30 cellular contexts compared by ENCODE assay signal in the genomic region with DNA sequence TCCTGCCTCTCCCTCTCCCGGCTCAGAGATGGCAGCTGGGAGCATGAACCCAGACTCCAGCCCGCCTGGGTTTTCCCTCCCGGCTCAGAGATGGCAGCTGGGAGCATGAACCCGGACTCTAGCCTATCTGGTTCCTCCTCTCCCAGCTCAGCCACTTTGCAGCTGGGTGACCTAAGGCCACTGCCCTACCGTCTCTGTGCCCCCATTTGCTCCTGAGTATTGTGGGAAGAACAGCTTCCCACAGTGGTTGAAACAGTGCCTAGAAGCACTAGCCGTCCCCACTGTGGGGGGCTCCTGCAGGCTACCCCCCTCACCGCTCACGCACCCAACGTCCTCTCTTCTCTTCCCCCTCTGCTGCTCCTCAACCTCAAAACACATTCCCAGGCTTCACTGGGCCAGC.
DNase-seq lines count a peak whose midpoint lies in the region; ATAC-seq and TF ChIP-seq lines count a peak whose summit lies in the region.
"Had no signal": no experiment of that assay in that cellular context is flagged by ENCODE, and none has a peak within 500 bp of the region (broad histone marks: within the 10 kb centered on the region; RNA-seq: fewer than 3 reads in every experiment).

No MANE protein-coding gene starts in this region.

- DNase-seq in HFFc6 = no peak
- DNase-seq in adipocyte (ENCODE audit: low read depth) = no peak
- DNase-seq in tibial artery = no peak
- no peak for DNase-seq in activated T-cell treated with anti-CD3 and anti-CD28 coated beads, Interleukin-2, amount 50 U/mL, for 1 hour
- no peak for DNase-seq in activated CD4-positive, alpha-beta T cell treated with anti-CD3 and anti-CD28 coated beads for 4 hours
- DNase-seq: activated CD4-positive, alpha-beta T cell treated with anti-CD3 and anti-CD28 coated beads for 1 hour; activated CD8-positive, alpha-beta T cell treated with anti-CD3 and anti-CD28 coated beads, Interleukin-2, amount 10 ng/mL, durations not matched to agents 7 days and 5 days; activated naive CD4-positive, alpha-beta T cell treated with anti-CD3 and anti-CD28 coated beads, Interleukin-2, amount 50 U/mL, for 16 hours; amygdala; C1 segment of cervical spinal cord; effector CD4-positive, alpha-beta T cell; gastrocnemius medialis; GDM1; GOT3; NCI-H1105; NCI-H187; NCI-H446 treated with DMSO at 0.1 percent for 48 hours; nephron progenitor cell; SK-N-SH; stimulated activated CD8-positive, alpha-beta memory T cell treated with anti-CD3 and anti-CD28 coated beads, Interleukin-4, amount 100 ng/mL, for 48 hours; stimulated activated naive CD8-positive, alpha-beta T cell treated with anti-CD3 and anti-CD28 coated beads, Interleukin-15, amount 100 ng/mL, for 72 hours; T-helper 2 cell; thyroid gland had no signal

- ATAC-seq in GM19023 (IDR thresholded peaks at IDR 0.05; ENCODE audit: unreplicated experiment) = no peak
- ATAC-seq: activated CD8-positive, alpha-beta T cell treated with anti-CD3 and anti-CD28 coated beads, Interleukin-2, amount 10 ng/mL, durations not matched to agents 7 days and 5 days; activated T-helper 17 cell treated with anti-CD3 and anti-CD28 coated beads, Interleukin-2, amount 50 U/mL, for 72 hours; gastrocnemius medialis; K562 had no signal

- peaks cover 32% of the 10 kb centered on the region for H3K4me1 ChIP-seq in adipocyte (ENCODE audit: control insufficient read depth, insufficient read depth, low read length)
- H3K4me1 ChIP-seq in mucosa of stomach (ENCODE audit: control insufficient read depth, insufficient read depth, low read length) = peaks cover 27% of the 10 kb centered on the region
- peaks cover 7 to 36% (median 30%) of the 10 kb centered on the region in 4 donors for H3K4me1 ChIP-seq in tibial artery

- intact Hi-C loops in tibial artery (cut with DNase I; ENCODE audit: low total_unique reads) = no loop called here

- peak overlapping the region; percentile 28; the same call in 1 of the 2 replicates for H3K4me3 Mint-ChIP-seq in HFFc6
- H3K4me3 Mint-ChIP-seq: activated CD8-positive, alpha-beta T cell treated with anti-CD3 and anti-CD28 coated beads, Interleukin-2, amount 10 ng/mL, durations not matched to agents 7 days and 5 days; activated T-helper 17 cell treated with anti-CD3 and anti-CD28 coated beads, Interleukin-2, amount 50 U/mL, for 72 hours; nephron progenitor cell; stimulated activated naive CD8-positive, alpha-beta T cell treated with anti-CD3 and anti-CD28 coated beads, Interleukin-15, amount 100 ng/mL, for 72 hours had no signal

- H3K27me3 Mint-ChIP-seq in HFFc6 (ENCODE audit: insufficient read depth) = peaks cover 4% of the 10 kb centered on the region
- H3K27me3 Mint-ChIP-seq: activated T-helper 17 cell treated with anti-CD3 and anti-CD28 coated beads, Interleukin-2, amount 50 U/mL, for 72 hours; stimulated activated naive CD8-positive, alpha-beta T cell treated with anti-CD3 and anti-CD28 coated beads, Interleukin-15, amount 100 ng/mL, for 72 hours had no signal

- H3K36me3 ChIP-seq in adipocyte (ENCODE audit: control insufficient read depth, insufficient read depth, low read length, severe bottlenecking) (no peaks in the 10 kb centered on the region), mucosa of stomach (ENCODE audit: control insufficient read depth, insufficient read depth, low read length) (no peaks in the 10 kb centered on the region), tibial artery (no peaks in the 10 kb centered on the region)
- H3K36me3 ChIP-seq: cardiac muscle cell, gastrocnemius medialis, right atrium auricular region, thyroid gland had no signal

- H3K27ac Mint-ChIP-seq in HFFc6 = peak overlapping the region; percentile 25
- H3K27ac Mint-ChIP-seq: activated CD8-positive, alpha-beta T cell treated with anti-CD3 and anti-CD28 coated beads, Interleukin-2, amount 10 ng/mL, durations not matched to agents 7 days and 5 days; activated T-helper 17 cell treated with anti-CD3 and anti-CD28 coated beads, Interleukin-2, amount 50 U/mL, for 72 hours; nephron progenitor cell had no signal

- H3K9me3 ChIP-seq in adipocyte (ENCODE audit: control insufficient read depth, low read length) (no peaks in the 10 kb centered on the region), mucosa of stomach (ENCODE audit: control insufficient read depth, low read length) (no peaks in the 10 kb centered on the region), tibial artery (no peaks in the 10 kb centered on the region)
- H3K9me3 ChIP-seq: gastrocnemius medialis, right atrium auricular region, SK-N-SH, thyroid gland had no signal

- TF ChIP-seq CTCF in HFFc6 (IDR thresholded peaks at IDR 0.05) = no peak
- TF ChIP-seq CTCF in tibial artery (IDR thresholded peaks at IDR 0.05) = no peak

- H3K36me3 Mint-ChIP-seq in HFFc6 (ENCODE audit: low read depth) = no peaks in the 10 kb centered on the region

- H3K4me1 Mint-ChIP-seq in HFFc6 (ENCODE audit: low read depth) = peaks cover 39% of the 10 kb centered on the region
- H3K4me1 Mint-ChIP-seq: activated T-helper 17 cell treated with anti-CD3 and anti-CD28 coated beads, Interleukin-2, amount 50 U/mL, for 72 hours; stimulated activated naive CD8-positive, alpha-beta T cell treated with anti-CD3 and anti-CD28 coated beads, Interleukin-15, amount 100 ng/mL, for 72 hours had no signal

- H3K4me3 ChIP-seq in adipocyte (ENCODE audit: low read length) (no peak overlapping the region), mucosa of stomach (ENCODE audit: low read length) (no peak overlapping the region), tibial artery (no peak overlapping the region)
- H3K4me3 ChIP-seq: cardiac muscle cell, gastrocnemius medialis, K562, lung, right atrium auricular region, thyroid gland had no signal

- no peaks in the 10 kb centered on the region for H3K9me3 Mint-ChIP-seq in HFFc6
- H3K9me3 Mint-ChIP-seq: activated T-helper 17 cell treated with anti-CD3 and anti-CD28 coated beads, Interleukin-2, amount 50 U/mL, for 72 hours; nephron progenitor cell; stimulated activated naive CD8-positive, alpha-beta T cell treated with anti-CD3 and anti-CD28 coated beads, Interleukin-15, amount 100 ng/mL, for 72 hours had no signal

- H3K9ac ChIP-seq in adipocyte (ENCODE audit: low read length) = peak overlapping the region; percentile 81
- H3K9ac ChIP-seq in mucosa of stomach (ENCODE audit: low read length) = peak overlapping the region; percentile 4
- H3K9ac ChIP-seq: SK-N-SH had no signal

- H3K27me3 ChIP-seq in adipocyte (replicated peaks; ENCODE audit: control insufficient read depth, insufficient read depth, low read length) (no peaks in the 10 kb centered on the region), mucosa of stomach (ENCODE audit: control insufficient read depth, insufficient read depth, low read length) (no peaks in the 10 kb centered on the region), tibial artery (no peaks in the 10 kb centered on the region)
- H3K27me3 ChIP-seq: cardiac muscle cell, gastrocnemius medialis, right atrium auricular region, thyroid gland had no signal

- peak overlapping the region; percentile 73 to 81 for H3K27ac ChIP-seq in tibial artery
- H3K27ac ChIP-seq: gastrocnemius medialis, right atrium auricular region had no signal
